ENCODE assay signal across 13 cellular contexts in genomic region chr5:143648696-143649095, GRCh38.
A peak's percentile ranks its signal among the peaks of the same experiment; 100 is the strongest.
DNase-seq lines count a peak whose midpoint lies in the region; ATAC-seq and TF ChIP-seq lines count a peak whose summit lies in the region.
"Had no signal": no experiment of that assay in that cellular context is flagged by ENCODE, and none has a peak within 500 bp of the region (broad histone marks: within the 10 kb centered on the region; RNA-seq: fewer than 3 reads in every experiment).

No MANE protein-coding gene starts in this region.

- POLR2A ChIA-PET in SK-N-SH (lab: Yijun Ruan, JAX), result no interaction called here

- H3K27me3 Mint-ChIP-seq in T-helper 17 cell, result peaks cover 28% of the 10 kb centered on the region
- H3K27me3 Mint-ChIP-seq: naive B cell; stimulated activated memory B cell treated with anti-CD40 and anti-IgM and Interleukin-4, amounts not matched to agents 10 μg/mL and 1 μg/mL and 100 μg/mL, for 72 hours had no signal

- H3K4me1 ChIP-seq in SK-N-SH (ENCODE audit: control insufficient read depth in 1 of 2, insufficient read depth in 2 of 2, low read depth in 1 of 2, low read length in 1 of 2) (no peaks in the 10 kb centered on the region), Loucy (ENCODE audit: insufficient read depth, low read length, poor library complexity, severe bottlenecking) (no peaks in the 10 kb centered on the region), psoas muscle (peaks cover 10% of the 10 kb centered on the region)

- H3K36me3 Mint-ChIP-seq in T-helper 17 cell (ENCODE audit: low read depth), result no peaks in the 10 kb centered on the region
- H3K36me3 Mint-ChIP-seq: naive B cell; stimulated activated memory B cell treated with anti-CD40 and anti-IgM and Interleukin-4, amounts not matched to agents 10 μg/mL and 1 μg/mL and 100 μg/mL, for 72 hours had no signal

- ATAC-seq in SK-N-SH treated with all-trans-retinoic acid at 6 μM for 48 hours (no peak), psoas muscle (no peak), HG02840 (IDR thresholded peaks at IDR 0.05; ENCODE audit: low FRiP score, unreplicated experiment) (no peak), T-helper 17 cell (no peak)
- ATAC-seq: stimulated activated memory B cell treated with anti-CD40 and anti-IgM and Interleukin-4, amounts not matched to agents 10 μg/mL and 1 μg/mL and 100 μg/mL, for 72 hours had no signal

- H3K9me3 ChIP-seq in SK-N-SH, result no peaks in the 10 kb centered on the region
- no peaks in the 10 kb centered on the region for H3K9me3 ChIP-seq in Loucy (ENCODE audit: insufficient read depth, low read depth, low read length)
- H3K9me3 ChIP-seq in psoas muscle, result no peaks in the 10 kb centered on the region
- no peaks in the 10 kb centered on the region for H3K9me3 ChIP-seq in T-helper 17 cell (ENCODE audit: control insufficient read depth, low read length, poor library complexity, severe bottlenecking)

- H3K4me3 Mint-ChIP-seq in T-helper 17 cell, result no peak overlapping the region
- H3K4me3 Mint-ChIP-seq: naive B cell; stimulated activated memory B cell treated with anti-CD40 and anti-IgM and Interleukin-4, amounts not matched to agents 10 μg/mL and 1 μg/mL and 100 μg/mL, for 72 hours had no signal

- TF ChIP-seq RAD21 in SK-N-SH (IDR thresholded peaks at IDR 0.05; ENCODE audit: low read length), result peak; percentile 34

- H2AFZ ChIP-seq in SK-N-SH (ENCODE audit: low read depth) (no peak overlapping the region; the same call in 1 of the 2 replicates), Loucy (ENCODE audit: low read length) (no peak overlapping the region)

- H3K36me3 ChIP-seq in SK-N-SH (replicated peaks in 1 of 2; ENCODE audit: control insufficient read depth in 1 of 2, insufficient read depth in 2 of 2, low read length in 1 of 2), result no peaks in the 10 kb centered on the region
- H3K36me3 ChIP-seq in Loucy (ENCODE audit: insufficient read depth, low read length), result no peaks in the 10 kb centered on the region
- no peaks in the 10 kb centered on the region for H3K36me3 ChIP-seq in psoas muscle (ENCODE audit: insufficient read depth in 1 of 2, low read depth in 1 of 2)

- DNase-seq in SK-N-SH (peak; percentile 6), epithelial cell of esophagus (ENCODE audit: low read depth) (peak; percentile 19), psoas muscle (no peak), NCI-H226 (no peak), T-helper 17 cell (no peak)
- DNase-seq: activated CD4-positive, alpha-beta T cell treated with anti-CD3 and anti-CD28 coated beads, Interleukin-2, amount 50 U/mL, for 4 hours; activated naive CD4-positive, alpha-beta T cell treated with anti-CD3 and anti-CD28 coated beads, Interleukin-2, amount 50 U/mL, for 16 hours; dorsolateral prefrontal cortex; naive B cell had no signal

- intact Hi-C loops in psoas muscle (cut with DNase I), result no loop called here

- no peaks in the 10 kb centered on the region for H3K27me3 ChIP-seq in SK-N-SH (ENCODE audit: insufficient read depth)
- no peaks in the 10 kb centered on the region for H3K27me3 ChIP-seq in Loucy (ENCODE audit: insufficient read depth, low read length, poor library complexity, severe bottlenecking)
- no peaks in the 10 kb centered on the region for H3K27me3 ChIP-seq in psoas muscle (ENCODE audit: insufficient read depth in 3 of 3, low read length in 2 of 3)
- H3K27me3 ChIP-seq: dorsolateral prefrontal cortex had no signal

- H4K20me1 ChIP-seq in SK-N-SH (ENCODE audit: insufficient read depth) (no peaks in the 10 kb centered on the region), Loucy (ENCODE audit: insufficient read depth, low read length, poor library complexity, severe bottlenecking) (no peaks in the 10 kb centered on the region)

- no peaks in the 10 kb centered on the region for H3K9me2 ChIP-seq in SK-N-SH
- H3K9me2 ChIP-seq in Loucy (replicated peaks; ENCODE audit: low read depth, low read length), result no peaks in the 10 kb centered on the region

- no peak overlapping the region for H3K27ac Mint-ChIP-seq in T-helper 17 cell
- H3K27ac Mint-ChIP-seq: stimulated activated memory B cell treated with anti-CD40 and anti-IgM and Interleukin-4, amounts not matched to agents 10 μg/mL and 1 μg/mL and 100 μg/mL, for 72 hours had no signal

- peak; percentile 30 for TF ChIP-seq CTCF in SK-N-SH (IDR thresholded peaks at IDR 0.05)
- peak; percentile 70 for TF ChIP-seq CTCF in Loucy (conservative IDR thresholded peaks at IDR 0.05; ENCODE audit: low read length)
- peak; percentile 13 for TF ChIP-seq CTCF in epithelial cell of esophagus (IDR thresholded peaks at IDR 0.05; ENCODE audit: insufficient read depth, low read depth, low read length, missing control alignments)
- peak; percentile 13 for TF ChIP-seq CTCF in psoas muscle (IDR thresholded peaks at IDR 0.05)

- no peak for TF ChIP-seq EP300 in SK-N-SH (IDR thresholded peaks at IDR 0.05; ENCODE audit: borderline replicate concordance in 1 of 2, low read depth in 1 of 2, low read length in 1 of 2)

- CTCF ChIA-PET in SK-N-SH (lab: Yijun Ruan, JAX), result no interaction called here

- H3K27ac ChIP-seq in SK-N-SH (ENCODE audit: low read depth in 2 of 2, low read length in 1 of 2) (no peak overlapping the region), psoas muscle (no peak overlapping the region)
- H3K27ac ChIP-seq: dorsolateral prefrontal cortex had no signal

- H3K4me2 ChIP-seq in SK-N-SH (no peak overlapping the region), Loucy (ENCODE audit: low read depth, low read length, poor library complexity, severe bottlenecking) (no peak overlapping the region)

- 97% methylated on average over 2 of the region's 2 CpGs for WGBS in SK-N-SH (ENCODE audit: low lambda C conversion rate)
- WGBS in psoas muscle, 3 donors, result 93 to 100% (median 100%) methylated on average over 2 of the region's 2 CpGs

- no peaks in the 10 kb centered on the region for H3K79me2 ChIP-seq in SK-N-SH (ENCODE audit: insufficient read depth)
- no peaks in the 10 kb centered on the region for H3K79me2 ChIP-seq in Loucy (ENCODE audit: insufficient read depth, low read length)

- H3K4me3 ChIP-seq in SK-N-SH (ENCODE audit: low read depth in 2 of 2, low read length in 1 of 2) (no peak overlapping the region), Loucy (ENCODE audit: low read length, poor library complexity, severe bottlenecking) (no peak overlapping the region), epithelial cell of esophagus (ENCODE audit: low read length) (no peak overlapping the region), psoas muscle (no peak overlapping the region)
- H3K4me3 ChIP-seq: dorsolateral prefrontal cortex had no signal

- H3K4me1 Mint-ChIP-seq in T-helper 17 cell, result peaks cover 5% of the 10 kb centered on the region
- H3K4me1 Mint-ChIP-seq: naive B cell; stimulated activated memory B cell treated with anti-CD40 and anti-IgM and Interleukin-4, amounts not matched to agents 10 μg/mL and 1 μg/mL and 100 μg/mL, for 72 hours had no signal

- no peak overlapping the region for H3K9ac ChIP-seq in SK-N-SH
- H3K9ac ChIP-seq in Loucy (ENCODE audit: low read depth, low read length, poor library complexity, severe bottlenecking), result no peak overlapping the region

- no peaks in the 10 kb centered on the region for H3F3A ChIP-seq in SK-N-SH (replicated peaks; ENCODE audit: insufficient read depth)
- H3F3A ChIP-seq in Loucy (ENCODE audit: low read depth), result no peaks in the 10 kb centered on the region

TF ChIP-seq in SK-N-SH, 30 proteins besides CTCF, POLR2A, EP300 and RAD21:
- TF ChIP-seq RCOR1 (IDR thresholded peaks at IDR 0.05; ENCODE audit: low read length), result no peak
- peak; percentile 31; the same call in 1 of the 2 replicates for TF ChIP-seq SMC3 (IDR thresholded peaks at IDR 0.05; ENCODE audit: low read depth, low read length)
- no peak for TF ChIP-seq USF2 (IDR thresholded peaks at IDR 0.05; ENCODE audit: borderline replicate concordance, low read depth, low read length)
- no peak for TF ChIP-seq YY1 (IDR thresholded peaks at IDR 0.05; ENCODE audit: low read depth)
- no peak for TF ChIP-seq TCF12 (IDR thresholded peaks at IDR 0.05)
TF ChIP-seq in SK-N-SH: peak in this region for 1.

TF ChIP-seq in SK-N-SH treated with all-trans-retinoic acid at 6 μM for 48 hours, 23 proteins besides CTCF, POLR2A, EP300 and RAD21:
- TF ChIP-seq POU6F1 (CRISPR knock-in tag; IDR thresholded peaks at IDR 0.05; ENCODE audit: borderline replicate concordance, low read depth) (no peak), OSR1 (CRISPR knock-in tag; IDR thresholded peaks at IDR 0.05) (no peak), GLIS3 (CRISPR knock-in tag; IDR thresholded peaks at IDR 0.05) (no peak), CSRNP3 (CRISPR knock-in tag; IDR thresholded peaks at IDR 0.05) (no peak)

Comparison
In these comparisons a context has a peak if more than half of its experiments do, and no peak if none do; other contexts are left out.
1. DNase-seq: peak in SK-N-SH (single experiment) and epithelial cell of esophagus (single experiment); none in psoas muscle (0 of 2), NCI-H226 (single experiment) and T-helper 17 cell (0 of 3).
2. CTCF ChIP-seq: peak in every context shown above with its lines; median percentile 70 in Loucy; 30 in SK-N-SH; 13 in epithelial cell of esophagus; 13 in psoas muscle.